8 cellular contexts compared by ENCODE assay signal in genomic region chr1:246506440-246506784, GRCh38. TPM values are rescaled to one million over a fixed set of nuclear protein-coding genes. Genes with fewer than 3 reads are reported as not detected.
DNase-seq lines count a peak whose midpoint lies in the region; ATAC-seq and TF ChIP-seq lines count a peak whose summit lies in the region.

No MANE protein-coding gene starts in this region.

- no peak for TF ChIP-seq POLR2A in spleen (IDR thresholded peaks at IDR 0.05)

- peak overlapping the region; percentile 59 to 96 (median 93) for H3K4me3 ChIP-seq in spleen

- no peaks in the 10 kb centered on the region for H3K9me3 Mint-ChIP-seq in activated T-cell treated with anti-CD3 and anti-CD28 coated beads, Interleukin-2, amount 50 U/mL, for 4 hours
- no peaks in the 10 kb centered on the region for H3K9me3 Mint-ChIP-seq in activated naive CD8-positive, alpha-beta T cell treated with anti-CD3 and anti-CD28 coated beads for 36 hours

- WGBS in spleen, 5 donors, result 2 to 5% (median 3%) methylated on average over 12 of the region's 12 CpGs

- peak overlapping the region; percentile 85 for H3K4me3 Mint-ChIP-seq in activated T-cell treated with anti-CD3 and anti-CD28 coated beads, Interleukin-2, amount 50 U/mL, for 4 hours
- H3K4me3 Mint-ChIP-seq in activated naive CD8-positive, alpha-beta T cell treated with anti-CD3 and anti-CD28 coated beads for 36 hours, result peak overlapping the region; percentile 78

- no peak for TF ChIP-seq CTCF in spleen (IDR thresholded peaks at IDR 0.05 in 8 of 11, conservative IDR thresholded peaks at IDR 0.05 in 3 of 11)

- H3K27ac Mint-ChIP-seq in activated naive CD8-positive, alpha-beta T cell treated with anti-CD3 and anti-CD28 coated beads for 36 hours, result peak overlapping the region; percentile 66

- H3K27me3 Mint-ChIP-seq in activated T-cell treated with anti-CD3 and anti-CD28 coated beads, Interleukin-2, amount 50 U/mL, for 4 hours (ENCODE audit: low read depth), result no peaks in the 10 kb centered on the region
- H3K27me3 Mint-ChIP-seq in activated naive CD8-positive, alpha-beta T cell treated with anti-CD3 and anti-CD28 coated beads for 36 hours, result no peaks in the 10 kb centered on the region

- intact Hi-C loops in spleen (cut with DNase I; ENCODE audit: low total_unique reads), result loop anchor here (10.0 kb wide), 1 partner anchor 248 kb away; no protein-coding TSS in a partner anchor

- peaks cover 29% of the 10 kb centered on the region for H3K4me1 Mint-ChIP-seq in activated T-cell treated with anti-CD3 and anti-CD28 coated beads, Interleukin-2, amount 50 U/mL, for 4 hours (ENCODE audit: low read depth)
- H3K4me1 Mint-ChIP-seq in activated naive CD8-positive, alpha-beta T cell treated with anti-CD3 and anti-CD28 coated beads for 36 hours, result peaks cover 22% of the 10 kb centered on the region

- no peaks in the 10 kb centered on the region for H3K36me3 ChIP-seq in spleen

- H3K27me3 ChIP-seq in spleen (replicated peaks in 1 of 7), result no peaks in the 10 kb centered on the region

- H3K27ac ChIP-seq in spleen, result peak overlapping the region in 4 of 8 donors; percentile 56 to 79 (median 74)

- no peaks in the 10 kb centered on the region for H3K36me3 Mint-ChIP-seq in activated T-cell treated with anti-CD3 and anti-CD28 coated beads, Interleukin-2, amount 50 U/mL, for 4 hours (ENCODE audit: insufficient read depth)
- peaks cover 9% of the 10 kb centered on the region for H3K36me3 Mint-ChIP-seq in activated naive CD8-positive, alpha-beta T cell treated with anti-CD3 and anti-CD28 coated beads for 36 hours

- peaks cover 4 to 21% (median 15%) of the 10 kb centered on the region in 6 donors for H3K4me1 ChIP-seq in spleen

- H3K9me3 ChIP-seq in spleen, result no peaks in the 10 kb centered on the region

- peak; percentile 11 to 19 for ATAC-seq in activated T-cell treated with anti-CD3 and anti-CD28 coated beads, Interleukin-2, amount 50 U/mL, for 4 hours
- peak; percentile 9 for ATAC-seq in HG03442 (IDR thresholded peaks at IDR 0.05; ENCODE audit: unreplicated experiment)

- no peak for DNase-seq in activated T-cell treated with anti-CD3 and anti-CD28 coated beads, Interleukin-2, amount 50 U/mL, for 4 hours
- DNase-seq in activated T-cell treated with anti-CD3 and anti-CD28 coated beads for 4 hours (no peak), islet precursor cell (peak; percentile 57), spleen (no peak), NCI-H2196 (lab: John Stamatoyannopoulos, UW; ENCODE audit: unreplicated experiment) (no peak), AG08396 (ENCODE audit: low spot score) (no peak)
- no peak for DNase-seq in activated naive CD8-positive, alpha-beta T cell treated with anti-CD3 and anti-CD28 coated beads for 36 hours

RNA-seq across cellular contexts. Expression of gene SMYD3, which starts 0.7 kb away (rescaled TPM):
- total RNA-seq in activated T-cell treated with anti-CD3 and anti-CD28 coated beads, Interleukin-2, amount 50 U/mL, for 4 hours, result 10 to 100 TPM; 10.7 to 13.0 (median 11.9) TPM
- total RNA-seq in activated naive CD8-positive, alpha-beta T cell treated with anti-CD3 and anti-CD28 coated beads for 36 hours, result 10 to 100 TPM; 16.4 to 18.4 TPM
- total RNA-seq in spleen, result 10 to 100 TPM; 18.7 to 33.1 (median 23.5) TPM
- polyA plus RNA-seq in spleen, result 10 to 100 TPM; 12.5 to 15.9 (median 15.0) TPM

RNA-seq across cellular contexts. Expression of gene TFB2M, which starts 59.6 kb away (rescaled TPM):
- total RNA-seq in activated T-cell treated with anti-CD3 and anti-CD28 coated beads, Interleukin-2, amount 50 U/mL, for 4 hours, result 10 to 100 TPM; 41.7 to 45.8 (median 42.8) TPM
- total RNA-seq in activated naive CD8-positive, alpha-beta T cell treated with anti-CD3 and anti-CD28 coated beads for 36 hours, result 10 to 100 TPM; 33.1 to 35.9 TPM
- total RNA-seq in spleen, result 10 to 100 TPM in 1 of 7 donors, 1 to 10 TPM in 6; 7.2 to 11.9 (median 8.7) TPM
- polyA plus RNA-seq in spleen, result 10 to 100 TPM in 1 of 3 donors, 1 to 10 TPM in 2; 7.4 to 10.2 (median 9.2) TPM

RNA-seq across cellular contexts. Expression of gene CNST, which starts 59.8 kb away (rescaled TPM):
- total RNA-seq in activated T-cell treated with anti-CD3 and anti-CD28 coated beads, Interleukin-2, amount 50 U/mL, for 4 hours, result 10 to 100 TPM; 32.1 to 33.5 (median 32.3) TPM
- 10 to 100 TPM; 25.8 to 26.1 TPM for total RNA-seq in activated naive CD8-positive, alpha-beta T cell treated with anti-CD3 and anti-CD28 coated beads for 36 hours
- total RNA-seq in spleen, result 10 to 100 TPM; 28.8 to 40.5 (median 31.9) TPM
- 1 to 10 TPM; 7.5 to 8.6 (median 8.1) TPM for polyA plus RNA-seq in spleen
